36 cellular contexts compared by ENCODE assay signal in the genomic region with DNA sequence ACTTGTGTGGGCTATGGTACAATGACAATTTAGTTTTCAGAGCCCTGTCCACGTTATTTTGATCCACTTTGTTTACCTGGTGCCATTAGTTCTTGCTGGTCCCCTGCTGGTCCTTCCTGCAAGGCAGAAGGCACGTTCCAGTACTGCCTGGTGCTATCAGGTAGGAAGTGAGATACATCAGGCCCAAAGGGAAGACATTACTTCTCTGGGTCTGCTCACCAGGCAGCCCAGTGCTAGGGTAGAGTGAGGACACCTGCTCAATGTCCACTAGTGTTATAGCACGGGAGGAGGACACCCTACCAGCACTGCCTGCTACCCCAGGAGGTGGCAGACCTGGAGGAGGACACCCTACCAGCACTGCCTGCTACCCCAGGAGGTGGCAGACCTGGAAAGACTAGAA. TPM values are rescaled to one million over a fixed set of nuclear protein-coding genes. Genes with fewer than 3 reads are reported as not detected.
"Had no signal": no experiment of that assay in that cellular context is flagged by ENCODE, and none has a peak within 500 bp of the region (broad histone marks: within the 10 kb centered on the region; RNA-seq: fewer than 3 reads in every experiment).

No MANE protein-coding gene starts in this region.

- ATAC-seq: activated CD4-positive, alpha-beta T cell treated with anti-CD3 and anti-CD28 coated beads for 36 hours; activated CD4-positive, CD25-positive, alpha-beta regulatory T cell treated with anti-CD3 and anti-CD28 coated beads, Interleukin-2, amount 50 U/mL, for 24 hours; activated CD8-positive, alpha-beta memory T cell treated with anti-CD3 and anti-CD28 coated beads, Interleukin-2, amount 10 ng/mL, durations not matched to agents 7 days and 5 days; activated CD8-positive, alpha-beta T cell treated with anti-CD3 and anti-CD28 coated beads, Interleukin-2, amount 10 ng/mL, durations not matched to agents 7 days and 5 days; activated naive CD4-positive, alpha-beta T cell treated with anti-CD3 and anti-CD28 coated beads, Interleukin-2, amount 50 U/mL, for 72 hours; body of pancreas; WTC11 had no signal

- FAIRE-seq: astrocyte had no signal

- H3K4me1 Mint-ChIP-seq: activated CD4-positive, alpha-beta memory T cell treated with anti-CD3 and anti-CD28 coated beads, Interleukin-2, amount 10 ng/mL, durations not matched to agents 7 days and 5 days; activated CD4-positive, alpha-beta T cell treated with anti-CD3 and anti-CD28 coated beads for 36 hours; activated CD8-positive, alpha-beta memory T cell treated with anti-CD3 and anti-CD28 coated beads, Interleukin-2, amount 10 ng/mL, durations not matched to agents 7 days and 5 days; activated naive CD8-positive, alpha-beta T cell treated with anti-CD3 and anti-CD28 coated beads for 36 hours had no signal

- H3K27me3 Mint-ChIP-seq: activated CD4-positive, alpha-beta memory T cell treated with anti-CD3 and anti-CD28 coated beads, Interleukin-2, amount 10 ng/mL, durations not matched to agents 7 days and 5 days; activated T-cell treated with anti-CD3 and anti-CD28 coated beads, Interleukin-2, amount 50 U/mL, for 24 hours had no signal

- H3K4me3 Mint-ChIP-seq: activated CD4-positive, alpha-beta memory T cell treated with anti-CD3 and anti-CD28 coated beads, Interleukin-2, amount 10 ng/mL, durations not matched to agents 7 days and 5 days; activated CD4-positive, alpha-beta T cell treated with anti-CD3 and anti-CD28 coated beads for 36 hours; activated CD8-positive, alpha-beta memory T cell treated with anti-CD3 and anti-CD28 coated beads, Interleukin-2, amount 10 ng/mL, durations not matched to agents 7 days and 5 days; activated CD8-positive, alpha-beta T cell treated with anti-CD3 and anti-CD28 coated beads, Interleukin-2, amount 10 ng/mL, durations not matched to agents 7 days and 5 days; activated naive CD8-positive, alpha-beta T cell treated with anti-CD3 and anti-CD28 coated beads for 36 hours; activated T-cell treated with anti-CD3 and anti-CD28 coated beads, Interleukin-2, amount 50 U/mL, for 24 hours; T-helper 1 cell treated with Interleukin-12 subunit alpha and Interleukin-12 subunit beta and Interleukin-4 antibody, amounts not matched to agents 30 μg/mL and 1 μg/mL, for 36 hours; T-helper 2 cell treated with Interferon-gamma antibody and Interleukin-4, amounts not matched to agents 5 μg/mL and 100 μg/mL, for 36 hours; WTC11 had no signal

- H3K9me3 Mint-ChIP-seq: activated CD4-positive, alpha-beta memory T cell treated with anti-CD3 and anti-CD28 coated beads, Interleukin-2, amount 10 ng/mL, durations not matched to agents 7 days and 5 days; activated T-cell treated with anti-CD3 and anti-CD28 coated beads, Interleukin-2, amount 50 U/mL, for 24 hours; activated T-helper 2 cell treated with anti-CD3 and anti-CD28 coated beads, Interferon-gamma antibody, Interleukin-2, Interleukin-4, amounts not matched to agents 10 μg/mL and 5 μg/mL and 100 μg/mL, durations not matched to agents 14 hours and 24 hours and 36 hours; T-helper 1 cell treated with Interleukin-12 subunit alpha and Interleukin-12 subunit beta and Interleukin-4 antibody, amounts not matched to agents 30 μg/mL and 1 μg/mL, for 36 hours; T-helper 2 cell treated with Interferon-gamma antibody and Interleukin-4, amounts not matched to agents 5 μg/mL and 100 μg/mL, for 36 hours had no signal

- H3K27ac Mint-ChIP-seq: activated CD4-positive, alpha-beta memory T cell treated with anti-CD3 and anti-CD28 coated beads, Interleukin-2, amount 10 ng/mL, durations not matched to agents 7 days and 5 days; activated CD4-positive, alpha-beta T cell treated with anti-CD3 and anti-CD28 coated beads for 36 hours; activated CD8-positive, alpha-beta memory T cell treated with anti-CD3 and anti-CD28 coated beads, Interleukin-2, amount 10 ng/mL, durations not matched to agents 7 days and 5 days; activated CD8-positive, alpha-beta T cell treated with anti-CD3 and anti-CD28 coated beads, Interleukin-2, amount 10 ng/mL, durations not matched to agents 7 days and 5 days; activated naive CD4-positive, alpha-beta T cell treated with anti-CD3 and anti-CD28 coated beads, Interleukin-2, amount 50 U/mL, for 72 hours; activated naive CD8-positive, alpha-beta T cell treated with anti-CD3 and anti-CD28 coated beads for 36 hours; activated T-cell treated with anti-CD3 and anti-CD28 coated beads, Interleukin-2, amount 50 U/mL, for 24 hours; activated T-helper 2 cell treated with anti-CD3 and anti-CD28 coated beads, Interferon-gamma antibody, Interleukin-2, Interleukin-4, amounts not matched to agents 10 μg/mL and 5 μg/mL and 100 μg/mL, durations not matched to agents 14 hours and 24 hours and 36 hours; T-helper 1 cell treated with Interleukin-12 subunit alpha and Interleukin-12 subunit beta and Interleukin-4 antibody, amounts not matched to agents 30 μg/mL and 1 μg/mL, for 36 hours; T-helper 2 cell treated with Interferon-gamma antibody and Interleukin-4, amounts not matched to agents 5 μg/mL and 100 μg/mL, for 36 hours; WTC11 had no signal

- DNase-seq: activated CD4-positive, alpha-beta memory T cell treated with anti-CD3 and anti-CD28 coated beads, Interleukin-2, amount 10 ng/mL, durations not matched to agents 7 days and 5 days; activated CD4-positive, alpha-beta T cell treated with anti-CD3 and anti-CD28 coated beads for 1 hour; activated CD4-positive, alpha-beta T cell treated with anti-CD3 and anti-CD28 coated beads for 36 hours; activated CD4-positive, alpha-beta T cell treated with anti-CD3 and anti-CD28 coated beads for 48 hours; activated CD4-positive, alpha-beta T cell treated with anti-CD3 and anti-CD28 coated beads, Interleukin-2, amount 50 U/mL, for 1 hour; activated CD4-positive, alpha-beta T cell treated with anti-CD3 and anti-CD28 coated beads, Interleukin-2, amount 50 U/mL, for 48 hours; activated CD4-positive, CD25-positive, alpha-beta regulatory T cell; activated CD8-positive, alpha-beta memory T cell treated with anti-CD3 and anti-CD28 coated beads for 24 hours; activated CD8-positive, alpha-beta memory T cell treated with anti-CD3 and anti-CD28 coated beads, Interleukin-2, amount 10 ng/mL, durations not matched to agents 7 days and 5 days; activated CD8-positive, alpha-beta memory T cell treated with anti-CD3 and anti-CD28 coated beads, Interleukin-2, amount 50 U/mL, for 48 hours; activated CD8-positive, alpha-beta T cell treated with anti-CD3 and anti-CD28 coated beads, Interleukin-2, amount 10 ng/mL, durations not matched to agents 7 days and 5 days; activated effector memory CD4-positive, alpha-beta T cell treated with Interleukin-2 at 50 U/mL for 16 hours; activated gamma-delta T cell; activated naive CD4-positive, alpha-beta T cell treated with anti-CD3 and anti-CD28 coated beads, Interleukin-2, amount 50 U/mL, for 16 hours; activated naive CD4-positive, alpha-beta T cell treated with Interleukin-2 at 50 U/mL for 16 hours; activated naive CD8-positive, alpha-beta T cell treated with anti-CD3 and anti-CD28 coated beads for 36 hours; activated T-cell treated with anti-CD3 and anti-CD28 coated beads, Interleukin-2, amount 50 U/mL, for 24 hours; activated T-cell treated with anti-CD3 and anti-CD28 coated beads, Interleukin-2, amount 50 U/mL, for 48 hours; adrenal gland; amniotic stem cell; aorta; body of pancreas; brain microvascular endothelial cell; central memory CD4-positive, alpha-beta T cell; SW 1271; T-helper 1 cell; T-helper 2 cell; T-helper 9 cell; WERI-Rb-1 had no signal

- H3K36me3 Mint-ChIP-seq: activated CD8-positive, alpha-beta memory T cell treated with anti-CD3 and anti-CD28 coated beads, Interleukin-2, amount 10 ng/mL, durations not matched to agents 7 days and 5 days; activated naive CD4-positive, alpha-beta T cell treated with anti-CD3 and anti-CD28 coated beads, Interleukin-2, amount 50 U/mL, for 72 hours; activated naive CD8-positive, alpha-beta T cell treated with anti-CD3 and anti-CD28 coated beads for 36 hours; WTC11 had no signal

RNA-seq across cellular contexts. Expression of a gene that starts 23.7 kb away (rescaled TPM):
- total RNA-seq: activated CD4-positive, alpha-beta memory T cell treated with anti-CD3 and anti-CD28 coated beads, Interleukin-2, amount 10 ng/mL, durations not matched to agents 7 days and 5 days; activated CD4-positive, alpha-beta T cell treated with anti-CD3 and anti-CD28 coated beads for 36 hours; activated CD8-positive, alpha-beta memory T cell treated with anti-CD3 and anti-CD28 coated beads, Interleukin-2, amount 10 ng/mL, durations not matched to agents 7 days and 5 days; activated CD8-positive, alpha-beta T cell treated with anti-CD3 and anti-CD28 coated beads, Interleukin-2, amount 10 ng/mL, durations not matched to agents 7 days and 5 days; activated naive CD4-positive, alpha-beta T cell treated with anti-CD3 and anti-CD28 coated beads, Interleukin-2, amount 50 U/mL, for 72 hours; activated naive CD8-positive, alpha-beta T cell treated with anti-CD3 and anti-CD28 coated beads for 36 hours; activated T-helper 2 cell treated with anti-CD3 and anti-CD28 coated beads, Interferon-gamma antibody, Interleukin-2, Interleukin-4, amounts not matched to agents 10 μg/mL and 5 μg/mL and 100 μg/mL, durations not matched to agents 14 hours and 24 hours and 36 hours; astrocyte had no signal
